ENCODE assay signal across 8 cellular contexts in genomic region chrX:135520022-135520552, GRCh38. TPM values are rescaled to one million over a fixed set of nuclear protein-coding genes. Genes with fewer than 3 reads are reported as not detected.
A peak's percentile ranks its signal among the peaks of the same experiment; 100 is the strongest.
DNase-seq lines count a peak whose midpoint lies in the region; ATAC-seq and TF ChIP-seq lines count a peak whose summit lies in the region.

No MANE protein-coding gene starts in this region.

- H3K4me1 ChIP-seq in heart left ventricle (peaks cover 0 to 13% (median 0%) of the 10 kb centered on the region in 12 donors), gastroesophageal sphincter (peaks cover 0 to 12% (median 0%) of the 10 kb centered on the region in 3 donors), skeletal muscle tissue (ENCODE audit: control insufficient read depth in 3 of 3, insufficient read depth in 3 of 3, low read length in 3 of 3) (peaks cover 0 to 4% (median 0%) of the 10 kb centered on the region in 3 donors)

- DNase-seq in heart left ventricle (no peak), Right ventricle myocardium superior (no peak), T-cell (no peak), NCI-H345 treated with DMSO at 0.1 percent for 48 hours (lab: John Stamatoyannopoulos, UW; ENCODE audit: unreplicated experiment) (no peak)
- DNase-seq in activated CD4-positive, CD25-positive, alpha-beta regulatory T cell treated with anti-CD3 and anti-CD28 coated beads, Interleukin-2, amount 50 U/mL, for 72 hours = no peak

- H3K27ac ChIP-seq in heart left ventricle = peak overlapping the region in 11 of 12 donors; percentile 29 to 93 (median 85)
- peak overlapping the region; percentile 93 to 98 (median 96) for H3K27ac ChIP-seq in gastroesophageal sphincter
- peak overlapping the region; percentile 78 for H3K27ac ChIP-seq in skeletal muscle tissue (ENCODE audit: low read depth, low read length)

- intact Hi-C loops in heart left ventricle (cut with DNase I) = loop anchor here in 1 of 10 donors (5.0 to 10.0 kb wide), 2 partner anchors 98 to 675 kb away; partner anchors contain the start of gene SMIM10L2A
- intact Hi-C loops in Right ventricle myocardium superior (cut with DNase I) = no loop called here

- H3K36me3 Mint-ChIP-seq in T-cell = no peaks in the 10 kb centered on the region

- CTCF ChIA-PET in T-cell (lab: Charles Lee) = interaction anchor here in 1 of 2 donors (0.6 kb wide), 1 partner anchor 10 kb away, joined by 4 read pairs; no protein-coding TSS in a partner anchor

- ATAC-seq in heart left ventricle (no peak), Right ventricle myocardium superior (ENCODE audit: poor library complexity) (no peak), T-cell (replicated peaks in 1 of 4) (no peak), gastroesophageal sphincter (peak; percentile 1), HG03175 (IDR thresholded peaks at IDR 0.05; ENCODE audit: unreplicated experiment) (no peak)

- TF ChIP-seq POLR2A in heart left ventricle (IDR thresholded peaks at IDR 0.05) (no peak), gastroesophageal sphincter (IDR thresholded peaks at IDR 0.05) (no peak)

- POLR2A ChIA-PET in T-cell (lab: Charles Lee) = interaction anchor here in 1 of 2 donors (0.5 kb wide), 1 partner anchor 15 kb away, joined by 7 read pairs; no protein-coding TSS in a partner anchor

- H3K36me3 ChIP-seq in heart left ventricle = no peaks in the 10 kb centered on the region
- H3K36me3 ChIP-seq in gastroesophageal sphincter = no peaks in the 10 kb centered on the region
- H3K36me3 ChIP-seq in skeletal muscle tissue (ENCODE audit: control insufficient read depth in 3 of 3, insufficient read depth in 3 of 3, low read length in 3 of 3) = no peaks in the 10 kb centered on the region

- H3K27me3 ChIP-seq in heart left ventricle (no peaks in the 10 kb centered on the region), gastroesophageal sphincter (no peaks in the 10 kb centered on the region), skeletal muscle tissue (ENCODE audit: control insufficient read depth in 3 of 3, insufficient read depth in 3 of 3, low read length in 3 of 3) (peaks cover 0 to 6% (median 0%) of the 10 kb centered on the region in 3 donors)

- peak overlapping the region; percentile 97 to 99 for H3K27ac Mint-ChIP-seq in T-cell

- no peaks in the 10 kb centered on the region for H3K9me3 Mint-ChIP-seq in T-cell

- H3K9me3 ChIP-seq in heart left ventricle (peaks cover 0 to 3% (median 0%) of the 10 kb centered on the region in 12 donors), gastroesophageal sphincter (no peaks in the 10 kb centered on the region), skeletal muscle tissue (ENCODE audit: control insufficient read depth in 3 of 3, low read length in 3 of 3) (no peaks in the 10 kb centered on the region)

- H3K27me3 Mint-ChIP-seq in T-cell = peaks cover 0 to 14% of the 10 kb centered on the region in 2 donors

- H3K4me3 Mint-ChIP-seq in T-cell = peak overlapping the region; percentile 96 to 98 (median 97)

- H3K9ac ChIP-seq in skeletal muscle tissue (ENCODE audit: low read depth in 1 of 3, low read length in 3 of 3) = peak overlapping the region in 1 of 3 donors; percentile 68

- 3 to 46% (median 21%) methylated on average over 12 of the region's 12 CpGs for WGBS in heart left ventricle, 4 donors
- WGBS in gastroesophageal sphincter (ENCODE audit: low coverage in 1 of 2), 2 donors = 0 to 47% methylated on average over 8 to 9 of the region's 12 CpGs

- peaks cover 32 to 35% (median 32%) of the 10 kb centered on the region in 3 donors for H3K4me1 Mint-ChIP-seq in T-cell

- no peak for TF ChIP-seq EP300 in gastroesophageal sphincter (IDR thresholded peaks at IDR 0.05)

- peak overlapping the region in 11 of 12 donors; percentile 57 to 89 (median 70) for H3K4me3 ChIP-seq in heart left ventricle
- H3K4me3 ChIP-seq in gastroesophageal sphincter = peak overlapping the region; percentile 74 to 76
- peak overlapping the region; percentile 59 to 67 (median 64) for H3K4me3 ChIP-seq in skeletal muscle tissue (ENCODE audit: low read length in 3 of 3)

- no peak for TF ChIP-seq CTCF in heart left ventricle (IDR thresholded peaks at IDR 0.05)
- no peak for TF ChIP-seq CTCF in gastroesophageal sphincter (IDR thresholded peaks at IDR 0.05)

RNA-seq across cellular contexts. Expression of gene INTS6L, which starts 0.4 kb away (rescaled TPM):
- total RNA-seq in heart left ventricle (1 to 10 TPM; 1.4 to 5.9 (median 2.6) TPM), Right ventricle myocardium superior (2.4 TPM), T-cell (10 to 100 TPM; 28.6 to 41.8 (median 30.4) TPM), gastroesophageal sphincter (10 to 100 TPM in 2 of 4 donors, 1 to 10 TPM in 2; 7.6 to 18.4 (median 10.3) TPM), skeletal muscle tissue (11.5 TPM)
- polyA plus RNA-seq in heart left ventricle = 1 to 10 TPM; 1.6 to 2.6 TPM
